Comparison of ENCODE assay signal across 11 cellular contexts in genomic region chr3:139564290-139564861, GRCh38. TPM values are rescaled to one million over a fixed set of nuclear protein-coding genes. Genes with fewer than 3 reads are reported as not detected.
DNase-seq lines count a peak whose midpoint lies in the region; ATAC-seq, FAIRE-seq and TF ChIP-seq lines count a peak whose summit lies in the region.
"Had no signal": no experiment of that assay in that cellular context is flagged by ENCODE, and none has a peak within 500 bp of the region (broad histone marks: within the 10 kb centered on the region; RNA-seq: fewer than 3 reads in every experiment).

No MANE protein-coding gene starts in this region.

- H3F3A ChIP-seq in Loucy (ENCODE audit: low read depth): no peaks in the 10 kb centered on the region

- no peak overlapping the region for H3K27ac ChIP-seq in kidney (ENCODE audit: low read depth in 2 of 2, low read length in 2 of 2)

- no peaks in the 10 kb centered on the region for H4K20me1 ChIP-seq in Loucy (ENCODE audit: insufficient read depth, low read length, poor library complexity, severe bottlenecking)

- intact Hi-C loops in kidney (cut with DNase I): no loop called here

- H3K4me1 ChIP-seq in Loucy (ENCODE audit: insufficient read depth, low read length, poor library complexity, severe bottlenecking) (no peaks in the 10 kb centered on the region), kidney (ENCODE audit: control insufficient read depth in 1 of 2, insufficient read depth in 1 of 2, low read depth in 1 of 2, low read length in 2 of 2) (no peaks in the 10 kb centered on the region)

- no peaks in the 10 kb centered on the region for H3K27me3 ChIP-seq in Loucy (ENCODE audit: insufficient read depth, low read length, poor library complexity, severe bottlenecking)

- H3K9ac ChIP-seq in Loucy (ENCODE audit: low read depth, low read length, poor library complexity, severe bottlenecking) (no peak overlapping the region), kidney (ENCODE audit: low read length in 2 of 2) (no peak overlapping the region)

- H3K79me2 ChIP-seq in Loucy (ENCODE audit: insufficient read depth, low read length): no peaks in the 10 kb centered on the region

- no peaks in the 10 kb centered on the region for H3K9me3 ChIP-seq in Loucy (ENCODE audit: insufficient read depth, low read depth, low read length)
- H3K9me3 ChIP-seq in kidney (ENCODE audit: control insufficient read depth in 1 of 2, low read length in 2 of 2): no peaks in the 10 kb centered on the region

- H3K4me3 ChIP-seq in Loucy (ENCODE audit: low read length, poor library complexity, severe bottlenecking) (no peak overlapping the region), kidney (ENCODE audit: low read length in 2 of 2) (no peak overlapping the region)

- H3K36me3 ChIP-seq in Loucy (ENCODE audit: insufficient read depth, low read length) (no peaks in the 10 kb centered on the region), kidney (ENCODE audit: control insufficient read depth in 1 of 2, insufficient read depth in 2 of 2, low read length in 2 of 2) (no peaks in the 10 kb centered on the region)

- in situ Hi-C loops in G401 (cut with HindIII; ENCODE audit: low sequenced_read_pairs): no loop called here

- peak; percentile 61 for TF ChIP-seq CTCF in Loucy (conservative IDR thresholded peaks at IDR 0.05; ENCODE audit: low read length)
- TF ChIP-seq CTCF in kidney (IDR thresholded peaks at IDR 0.05; ENCODE audit: borderline replicate concordance, extremely low read depth, insufficient read depth): peak; percentile 35

- H3K9me2 ChIP-seq in Loucy (replicated peaks; ENCODE audit: low read depth, low read length): no peaks in the 10 kb centered on the region

- ATAC-seq in HG03039 (IDR thresholded peaks at IDR 0.05; ENCODE audit: unreplicated experiment) (no peak), HG02642 (IDR thresholded peaks at IDR 0.05; ENCODE audit: poor library complexity, unreplicated experiment) (no peak)
- ATAC-seq: natural killer cell treated with Interleukin-12 subunit alpha and Interleukin-12 subunit beta and Interleukin-15 and Interleukin-18, amount 100 ng/mL, for 72 hours had no signal

- peak; percentile 26 for DNase-seq in DMS 273 treated with DMSO at 0.1 percent for 48 hours (lab: John Stamatoyannopoulos, UW)
- DNase-seq in SW480 (ENCODE audit: low spot score): peak; percentile 48
- DNase-seq in kidney: no peak
- no peak for DNase-seq in G401 (ENCODE audit: low spot score)
- DNase-seq in NCI-H2029 (lab: John Stamatoyannopoulos, UW): no peak
- DNase-seq: activated CD8-positive, alpha-beta memory T cell treated with anti-CD3 and anti-CD28 coated beads, Interleukin-2, amount 50 U/mL, for 48 hours had no signal

- no peak overlapping the region for H2AFZ ChIP-seq in Loucy (ENCODE audit: low read length)

- no peak for FAIRE-seq in kidney (lab: Jason Lieb, UNC)
- FAIRE-seq: GM12892 had no signal

- H3K4me2 ChIP-seq in Loucy (ENCODE audit: low read depth, low read length, poor library complexity, severe bottlenecking): no peak overlapping the region

RNA-seq across cellular contexts. Expression of gene RBP1, which starts 24.8 kb away (rescaled TPM):
- total RNA-seq in kidney: 31.8 TPM
- polyA plus RNA-seq in kidney (ENCODE audit: insufficient read depth, low read depth, low replicate concordance): 49.2 TPM
- total RNA-seq in G401 (2014; rRNA removed; shearing (Covaris generic)): not detected in 2 replicates
- total RNA-seq: natural killer cell treated with Interleukin-12 subunit alpha and Interleukin-12 subunit beta and Interleukin-15 and Interleukin-18, amount 100 ng/mL, for 72 hours had no signal

Comparison
In these comparisons a context has a peak if more than half of its experiments do, and no peak if none do; other contexts are left out.
1. DNase-seq: peak in DMS 273 treated with DMSO at 0.1 percent for 48 hours (single experiment) and SW480 (single experiment); none in kidney (single experiment), G401 (single experiment) and NCI-H2029 (single experiment).
2. RNA of gene RBP1, which starts 24.8 kb away (total RNA-seq): 31.8 TPM in kidney (single experiment); not detected in G401; every median in the first group is over 10 times any median in the second.